In the genomic region with DNA sequence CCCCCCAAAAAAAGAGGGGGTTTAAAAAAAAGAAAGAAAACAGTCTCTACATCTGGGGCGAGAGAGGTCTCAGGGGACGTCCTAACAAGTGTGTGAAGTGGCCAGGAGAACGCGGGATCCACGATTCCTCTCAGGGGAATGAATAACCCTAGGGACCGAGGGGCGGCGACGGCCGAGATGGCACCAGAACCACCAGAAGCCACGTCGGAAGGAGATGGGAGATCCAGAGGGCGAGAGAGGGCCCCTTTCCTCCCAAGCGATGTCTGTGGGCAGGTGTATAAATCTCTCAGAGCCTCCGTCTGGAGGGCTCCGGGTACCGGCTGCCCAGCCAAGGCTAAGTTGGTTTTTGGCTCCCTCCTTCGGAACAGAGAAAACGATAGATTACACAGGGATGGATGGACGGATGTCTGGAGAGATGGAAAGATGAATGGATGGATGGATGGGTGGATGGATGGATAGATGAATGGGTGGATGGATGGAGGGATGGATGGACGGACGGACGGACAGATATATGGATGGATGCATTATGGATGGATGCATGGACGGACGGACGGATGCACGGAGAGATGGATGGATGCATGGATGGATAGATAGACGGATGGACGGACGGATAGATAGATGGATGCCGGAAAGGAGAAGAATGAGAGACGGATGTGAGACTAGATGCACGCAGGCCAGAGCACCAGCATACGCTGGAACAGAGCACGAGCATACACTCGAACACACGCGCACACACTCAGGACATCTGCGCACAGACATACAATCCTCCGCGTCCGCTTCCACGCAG, we compare ENCODE assay signal across 8 cellular contexts.
DNase-seq lines count a peak whose midpoint lies in the region; ATAC-seq, FAIRE-seq and TF ChIP-seq lines count a peak whose summit lies in the region.

No MANE protein-coding gene starts in this region.

- DNase-seq in ELF-1 (ENCODE audit: low read depth, low spot score) (peak; percentile 52), NCI-H446 (lab: John Stamatoyannopoulos, UW) (peak; percentile 27 to 69), astrocyte of the hippocampus (ENCODE audit: low read depth, low spot score) (peak; percentile 73), iris pigment epithelial cell (ENCODE audit: low read depth) (peak; percentile 47), GM19239 (ENCODE audit: insufficient read length, low spot score) (no peak)
- peak; percentile 12 for DNase-seq in stimulated activated CD4-positive, alpha-beta T cell treated with anti-CD3 and anti-CD28 coated beads, Interleukin-4, amount 100 ng/mL, for 24 hours

- no peak for ATAC-seq in HG02884 (IDR thresholded peaks at IDR 0.05; ENCODE audit: unreplicated experiment)
- ATAC-seq in GM18505 (IDR thresholded peaks at IDR 0.05; ENCODE audit: unreplicated experiment), result no peak

- FAIRE-seq in GM19239 (lab: Jason Lieb, UNC), result no peak

- no peak for TF ChIP-seq POLR2A in GM18505 (IDR thresholded peaks at IDR 0.05; ENCODE audit: borderline replicate concordance, extremely low read depth, insufficient read depth, insufficient read length)
